Comparison of ENCODE assay signal across 8 cellular contexts in the genomic region with DNA sequence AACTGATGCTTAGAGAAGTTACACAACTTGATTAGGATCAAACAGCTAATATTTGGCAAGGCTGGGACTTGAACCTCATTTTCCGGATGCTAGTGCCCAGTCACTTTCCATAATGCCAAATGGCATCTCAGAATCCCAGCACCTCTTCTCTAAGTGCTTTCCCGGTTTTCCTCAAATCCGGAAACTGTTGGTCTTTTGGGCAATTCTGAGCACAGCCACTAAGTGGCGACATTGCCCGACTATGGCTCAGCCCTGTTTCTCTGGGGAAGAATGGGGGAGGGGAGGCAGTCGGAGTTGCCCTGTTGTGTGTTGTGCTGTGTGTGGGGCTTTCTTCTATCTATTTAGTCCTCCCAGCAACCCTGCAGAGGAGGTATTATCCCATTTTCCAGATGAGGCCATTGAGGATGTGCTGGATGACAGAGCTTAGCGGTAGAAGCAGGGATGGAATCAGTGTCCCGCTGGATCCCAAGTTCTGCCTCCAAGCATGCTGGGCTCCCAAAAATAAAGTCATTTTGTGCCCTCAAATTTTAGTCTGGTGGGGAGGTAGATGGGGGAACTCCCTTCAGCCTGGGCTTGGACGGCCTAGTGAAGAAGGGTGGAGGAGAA.
DNase-seq lines count a peak whose midpoint lies in the region; ATAC-seq and TF ChIP-seq lines count a peak whose summit lies in the region.

No MANE protein-coding gene starts in this region.

- no peaks in the 10 kb centered on the region for H3K9me3 ChIP-seq in cardiac muscle cell (ENCODE audit: low read depth)
- H3K9me3 ChIP-seq in right atrium auricular region = no peaks in the 10 kb centered on the region
- H3K9me3 ChIP-seq in tibial nerve = no peaks in the 10 kb centered on the region

- DNase-seq in cardiac muscle cell (ENCODE audit: low read depth in 1 of 2, low spot score in 1 of 2) = peak; percentile 38 to 60
- no peak for DNase-seq in right atrium auricular region (ENCODE audit: low spot score)
- DNase-seq in NCI-H1048 (lab: John Stamatoyannopoulos, UW) = peak; percentile 45
- DNase-seq in left colon = peak in 1 of 2 donors; percentile 55
- DNase-seq in tibial nerve (ENCODE audit: low spot score in 2 of 2) = no peak

- 34 to 36% methylated on average over 9 of the region's 9 CpGs for WGBS in tibial nerve, 2 donors

- H3K4me1 ChIP-seq in cardiac muscle cell (ENCODE audit: low read depth) (peaks cover 3% of the 10 kb centered on the region), right atrium auricular region (no peaks in the 10 kb centered on the region), tibial nerve (no peaks in the 10 kb centered on the region)

- TF ChIP-seq EP300 in tibial nerve (IDR thresholded peaks at IDR 0.05) = no peak

- H3K4me3 ChIP-seq in cardiac muscle cell (no peak overlapping the region), right atrium auricular region (no peak overlapping the region), WI38 (ENCODE audit: low read depth, low read length) (no peak overlapping the region), tibial nerve (no peak overlapping the region)

- TF ChIP-seq POLR2A in tibial nerve (IDR thresholded peaks at IDR 0.05) = no peak

- ATAC-seq in left colon (peak; percentile 86), HG03520 (IDR thresholded peaks at IDR 0.05; ENCODE audit: unreplicated experiment) (no peak), GM21390 (IDR thresholded peaks at IDR 0.05; ENCODE audit: unreplicated experiment) (no peak)

- no peak overlapping the region for H3K27ac ChIP-seq in cardiac muscle cell
- no peak overlapping the region for H3K27ac ChIP-seq in right atrium auricular region
- H3K27ac ChIP-seq in tibial nerve = no peak overlapping the region

- TF ChIP-seq CTCF in cardiac muscle cell (IDR thresholded peaks at IDR 0.05; ENCODE audit: low read depth, low read length) (peak; percentile 66), right atrium auricular region (IDR thresholded peaks at IDR 0.05) (peak in 1 of 2 donors; percentile 47), WI38 (IDR thresholded peaks at IDR 0.05; ENCODE audit: low read depth, low read length) (peak; percentile 66), tibial nerve (IDR thresholded peaks at IDR 0.05) (peak in 2 of 5 experiments; percentile 22 to 26)

- no peaks in the 10 kb centered on the region for H3K27me3 ChIP-seq in cardiac muscle cell
- H3K27me3 ChIP-seq in right atrium auricular region = no peaks in the 10 kb centered on the region
- peaks cover 0 to 8% of the 10 kb centered on the region in 2 donors for H3K27me3 ChIP-seq in tibial nerve

- intact Hi-C loops in left colon (cut with DNase I, micrococcal nuclease) = loop anchor here in 1 of 2 donors (5.0 kb wide), 1 partner anchor 115 kb away; no protein-coding TSS in a partner anchor

- no peaks in the 10 kb centered on the region for H3K36me3 ChIP-seq in cardiac muscle cell
- no peaks in the 10 kb centered on the region for H3K36me3 ChIP-seq in right atrium auricular region
- no peaks in the 10 kb centered on the region for H3K36me3 ChIP-seq in tibial nerve

Comparison
In these comparisons a context has a peak if more than half of its experiments do, and no peak if none do; other contexts are left out.
1. DNase-seq: peak in cardiac muscle cell (2 of 2) and NCI-H1048 (single experiment); none in right atrium auricular region (single experiment) and tibial nerve (0 of 2).